13 cellular contexts compared by ENCODE assay signal in the genomic region with DNA sequence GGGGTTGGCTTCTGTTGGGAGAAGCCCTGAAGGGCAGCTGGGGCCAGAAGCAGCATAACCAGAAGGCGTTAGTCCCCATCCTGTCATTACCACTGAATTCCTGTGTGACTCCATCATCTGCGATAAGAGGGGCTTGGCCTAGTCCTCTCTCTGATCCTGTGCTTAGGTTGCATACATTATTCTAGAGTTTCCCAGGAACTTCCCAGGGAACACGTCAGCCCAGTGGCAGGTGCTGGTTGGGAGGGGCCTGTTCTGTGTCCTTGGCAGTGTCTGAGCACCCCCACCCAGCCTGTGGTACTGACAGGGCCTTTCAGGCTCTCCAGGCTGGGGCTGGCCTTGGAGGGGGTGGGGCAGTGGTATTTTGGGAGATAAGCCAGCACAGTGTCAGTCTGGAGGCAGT. TPM values are rescaled to one million over a fixed set of nuclear protein-coding genes. Genes with fewer than 3 reads are reported as not detected.
DNase-seq lines count a peak whose midpoint lies in the region; ATAC-seq and TF ChIP-seq lines count a peak whose summit lies in the region.
"Had no signal": no experiment of that assay in that cellular context is flagged by ENCODE, and none has a peak within 500 bp of the region (broad histone marks: within the 10 kb centered on the region; RNA-seq: fewer than 3 reads in every experiment).

No MANE protein-coding gene starts in this region.

- no CpG with 5 or more reads among the region's 3 CpGs for WGBS in mesendoderm (ENCODE audit: extremely low coverage, insufficient coverage, low lambda C conversion rate)

- no peaks in the 10 kb centered on the region for H3K79me1 ChIP-seq in mesendoderm (ENCODE audit: low read length)

- H3K27me3 ChIP-seq in Caco-2 (replicated peaks; ENCODE audit: control insufficient read depth, insufficient read depth, low read length) (no peaks in the 10 kb centered on the region), fibroblast of lung (ENCODE audit: control insufficient read depth, insufficient read depth, low read length) (no peaks in the 10 kb centered on the region), mesendoderm (ENCODE audit: insufficient read depth, low read length, poor library complexity) (no peaks in the 10 kb centered on the region)
- no peaks in the 10 kb centered on the region for H3K27me3 ChIP-seq in naive thymus-derived CD4-positive, alpha-beta T cell (ENCODE audit: control insufficient read depth in 2 of 2, insufficient read depth in 2 of 2, low read length in 2 of 2)
- no peaks in the 10 kb centered on the region for H3K27me3 ChIP-seq in CD8-positive, alpha-beta memory T cell (ENCODE audit: insufficient read depth, low read length, poor library complexity, severe bottlenecking)

- no peak overlapping the region for H2BK120ac ChIP-seq in mesendoderm (ENCODE audit: low read depth, low read length)

- H3K9ac ChIP-seq in fibroblast of lung (ENCODE audit: insufficient read depth, low read length) (no peak overlapping the region), mesendoderm (ENCODE audit: low read length) (no peak overlapping the region)
- H3K9ac ChIP-seq: KMS-11 had no signal

- TF ChIP-seq CTCF in Caco-2 (IDR thresholded peaks at IDR 0.05; ENCODE audit: insufficient read depth in 1 of 2, low read depth in 1 of 2, low read length in 1 of 2, severe bottlenecking in 1 of 2, unreplicated experiment in 1 of 2) (no peak), fibroblast of lung (conservative IDR thresholded peaks at IDR 0.05 in 1 of 2, IDR thresholded peaks at IDR 0.05 in 1 of 2; ENCODE audit: low read depth in 1 of 2, low read length in 2 of 2) (no peak)

- H3K4me1 ChIP-seq in Caco-2 (peaks cover 16% of the 10 kb centered on the region), fibroblast of lung (ENCODE audit: control insufficient read depth, extremely low read depth, insufficient read depth, low read length) (no peaks in the 10 kb centered on the region), mesendoderm (ENCODE audit: control insufficient read depth, low read depth, low read length) (no peaks in the 10 kb centered on the region)
- H3K4me1 ChIP-seq in naive thymus-derived CD4-positive, alpha-beta T cell (ENCODE audit: control insufficient read depth in 2 of 2, insufficient read depth in 2 of 2, low read length in 2 of 2) = no peaks in the 10 kb centered on the region
- H3K4me1 ChIP-seq in CD8-positive, alpha-beta memory T cell (ENCODE audit: insufficient read depth, low read length) = peaks cover 6% of the 10 kb centered on the region
- H3K4me1 ChIP-seq: HAP-1 had no signal

- DNase-seq in Caco-2 (peak; percentile 45 to 78), LoVo (ENCODE audit: low spot score) (peak; percentile 53), fibroblast of lung (ENCODE audit: low read depth in 2 of 2) (peak; percentile 40 to 93), mesendoderm (peak; percentile 94)
- DNase-seq in naive thymus-derived CD4-positive, alpha-beta T cell = no peak
- no peak for DNase-seq in CD8-positive, alpha-beta memory T cell
- DNase-seq: activated naive CD8-positive, alpha-beta T cell treated with anti-CD3 and anti-CD28 coated beads, Interleukin-2, amount 10 ng/mL, durations not matched to agents 7 days and 5 days; hippocampal formation; NCI-H2171 had no signal

- no peaks in the 10 kb centered on the region for H4K20me1 ChIP-seq in fibroblast of lung (ENCODE audit: control insufficient read depth, extremely low read depth, insufficient read depth, low read length)

- no peaks in the 10 kb centered on the region; the same call in 1 of the 2 replicates for H3K9me3 ChIP-seq in Caco-2
- H3K9me3 ChIP-seq in fibroblast of lung (ENCODE audit: control insufficient read depth, insufficient read depth, low read depth, low read length) = no peaks in the 10 kb centered on the region
- no peaks in the 10 kb centered on the region for H3K9me3 ChIP-seq in naive thymus-derived CD4-positive, alpha-beta T cell (ENCODE audit: control insufficient read depth in 2 of 3, low read length in 3 of 3)
- no peaks in the 10 kb centered on the region for H3K9me3 ChIP-seq in CD8-positive, alpha-beta memory T cell (ENCODE audit: low read length)
- H3K9me3 ChIP-seq: HAP-1 had no signal

- no peak overlapping the region for H2BK5ac ChIP-seq in mesendoderm (ENCODE audit: low read length)

- no peak overlapping the region for H3K4me3 ChIP-seq in Caco-2 (ENCODE audit: low read depth, low read length)
- no peak overlapping the region for H3K4me3 ChIP-seq in fibroblast of lung (replicated peaks in 1 of 4; ENCODE audit: control extremely low read depth in 1 of 4, insufficient read depth in 1 of 4, low read depth in 3 of 4, low read length in 4 of 4)
- no peak overlapping the region for H3K4me3 ChIP-seq in mesendoderm (ENCODE audit: low read length)
- no peak overlapping the region for H3K4me3 ChIP-seq in naive thymus-derived CD4-positive, alpha-beta T cell (ENCODE audit: low read length)
- no peak overlapping the region for H3K4me3 ChIP-seq in CD8-positive, alpha-beta memory T cell (ENCODE audit: low read length)
- H3K4me3 ChIP-seq: HAP-1 had no signal

- H3K79me2 ChIP-seq in fibroblast of lung (ENCODE audit: control insufficient read depth, insufficient read depth, low read length) = no peaks in the 10 kb centered on the region
- H3K79me2 ChIP-seq in mesendoderm (ENCODE audit: control insufficient read depth, insufficient read depth, low read length) = no peaks in the 10 kb centered on the region

- H3K23ac ChIP-seq in mesendoderm (ENCODE audit: low read length) = no peak overlapping the region

- BruUV-seq in Caco-2 (replicated peaks; lab: Mats Ljungman, UMichigan) = no TSS peak

- H3K27ac Mint-ChIP-seq in Caco-2 (ENCODE audit: unreplicated experiment) = peak overlapping the region; percentile 76
- H3K27ac Mint-ChIP-seq in naive thymus-derived CD4-positive, alpha-beta T cell = no peak overlapping the region
- H3K27ac Mint-ChIP-seq in CD8-positive, alpha-beta memory T cell = peak overlapping the region in 1 of 8 donors; percentile 3
- H3K27ac Mint-ChIP-seq: activated naive CD8-positive, alpha-beta T cell treated with anti-CD3 and anti-CD28 coated beads, Interleukin-2, amount 10 ng/mL, durations not matched to agents 7 days and 5 days had no signal

- no peak overlapping the region for H4K8ac ChIP-seq in mesendoderm (ENCODE audit: low read depth, low read length)

- intact Hi-C loops in Caco-2 (cut with micrococcal nuclease; ENCODE audit: unreplicated experiment) = no loop called here
- intact Hi-C loops in naive thymus-derived CD4-positive, alpha-beta T cell (cut with micrococcal nuclease) = no loop called here

- H3K4me2 ChIP-seq in fibroblast of lung (ENCODE audit: extremely low read depth, insufficient read depth, low read length) (no peak overlapping the region), mesendoderm (ENCODE audit: low read length) (no peak overlapping the region)
- H3K4me2 ChIP-seq: KMS-11 had no signal

- no peak overlapping the region for H2AK5ac ChIP-seq in mesendoderm (ENCODE audit: low read length)

- peaks cover 6% of the 10 kb centered on the region for H3K36me3 Mint-ChIP-seq in Caco-2 (ENCODE audit: insufficient read depth, unreplicated experiment)
- H3K36me3 Mint-ChIP-seq in naive thymus-derived CD4-positive, alpha-beta T cell = peaks cover 0 to 1% (median 0%) of the 10 kb centered on the region in 5 donors
- peaks cover 0 to 1% (median 0%) of the 10 kb centered on the region in 3 donors for H3K36me3 Mint-ChIP-seq in CD8-positive, alpha-beta memory T cell
- H3K36me3 Mint-ChIP-seq: activated naive CD8-positive, alpha-beta T cell treated with anti-CD3 and anti-CD28 coated beads, Interleukin-2, amount 10 ng/mL, durations not matched to agents 7 days and 5 days had no signal

- H3K18ac ChIP-seq in mesendoderm (ENCODE audit: low read length) = no peak overlapping the region

- POLR2A ChIA-PET in Caco-2 (lab: Charles Lee) = no interaction called here
- POLR2A ChIA-PET in naive thymus-derived CD4-positive, alpha-beta T cell (lab: Charles Lee) = no interaction called here
- POLR2A ChIA-PET in CD8-positive, alpha-beta memory T cell (lab: Charles Lee) = no interaction called here

- no peaks in the 10 kb centered on the region for H3K27me3 Mint-ChIP-seq in Caco-2 (ENCODE audit: insufficient read depth, unreplicated experiment)
- H3K27me3 Mint-ChIP-seq in naive thymus-derived CD4-positive, alpha-beta T cell = peaks cover 0 to 3% (median 0%) of the 10 kb centered on the region in 5 donors
- H3K27me3 Mint-ChIP-seq in CD8-positive, alpha-beta memory T cell = peaks cover 1 to 4% of the 10 kb centered on the region in 2 donors

- no peak overlapping the region for H4K5ac ChIP-seq in mesendoderm (ENCODE audit: low read length)

- no peak overlapping the region for H3K4me3 Mint-ChIP-seq in Caco-2 (ENCODE audit: unreplicated experiment)
- no peak overlapping the region for H3K4me3 Mint-ChIP-seq in naive thymus-derived CD4-positive, alpha-beta T cell
- no peak overlapping the region for H3K4me3 Mint-ChIP-seq in CD8-positive, alpha-beta memory T cell
- H3K4me3 Mint-ChIP-seq: activated naive CD8-positive, alpha-beta T cell treated with anti-CD3 and anti-CD28 coated beads, Interleukin-2, amount 10 ng/mL, durations not matched to agents 7 days and 5 days had no signal

- no peak overlapping the region for H3K4ac ChIP-seq in mesendoderm (ENCODE audit: low read depth, low read length)

- CTCF ChIA-PET in Caco-2 (lab: Charles Lee) = interaction anchor here (0.6 kb wide), 1 partner anchor 155 kb away, joined by 3 read pairs; no protein-coding TSS in a partner anchor
- CTCF ChIA-PET in naive thymus-derived CD4-positive, alpha-beta T cell (lab: Charles Lee) = no interaction called here
- CTCF ChIA-PET in CD8-positive, alpha-beta memory T cell (lab: Charles Lee) = no interaction called here

- H3K4me1 Mint-ChIP-seq in Caco-2 (ENCODE audit: low read depth, unreplicated experiment) = peaks cover 9% of the 10 kb centered on the region
- peaks cover 8 to 13% (median 10%) of the 10 kb centered on the region in 7 donors for H3K4me1 Mint-ChIP-seq in naive thymus-derived CD4-positive, alpha-beta T cell
- H3K4me1 Mint-ChIP-seq in CD8-positive, alpha-beta memory T cell = peaks cover 6 to 17% (median 15%) of the 10 kb centered on the region in 3 donors

- H3K9me3 Mint-ChIP-seq in Caco-2 (ENCODE audit: unreplicated experiment) = no peaks in the 10 kb centered on the region
- H3K9me3 Mint-ChIP-seq in naive thymus-derived CD4-positive, alpha-beta T cell = peaks cover 0 to 13% (median 3%) of the 10 kb centered on the region in 11 donors
- peaks cover 0 to 2% (median 0%) of the 10 kb centered on the region in 5 donors for H3K9me3 Mint-ChIP-seq in CD8-positive, alpha-beta memory T cell
- H3K9me3 Mint-ChIP-seq: activated naive CD8-positive, alpha-beta T cell treated with anti-CD3 and anti-CD28 coated beads, Interleukin-2, amount 10 ng/mL, durations not matched to agents 7 days and 5 days had no signal

- H3K56ac ChIP-seq in mesendoderm (ENCODE audit: low read length) = no peak overlapping the region

- H3K36me3 ChIP-seq in Caco-2 (ENCODE audit: control insufficient read depth, insufficient read depth, low read length) (no peaks in the 10 kb centered on the region), fibroblast of lung (ENCODE audit: control insufficient read depth, insufficient read depth, low read length) (no peaks in the 10 kb centered on the region), mesendoderm (ENCODE audit: control insufficient read depth, insufficient read depth, low read length) (no peaks in the 10 kb centered on the region)
- no peaks in the 10 kb centered on the region for H3K36me3 ChIP-seq in naive thymus-derived CD4-positive, alpha-beta T cell (ENCODE audit: control insufficient read depth in 2 of 3, insufficient read depth in 3 of 3, low read length in 3 of 3)
- H3K36me3 ChIP-seq in CD8-positive, alpha-beta memory T cell (ENCODE audit: insufficient read depth, low read length) = no peaks in the 10 kb centered on the region
- H3K36me3 ChIP-seq: HAP-1 had no signal

- no peak overlapping the region for H2AFZ ChIP-seq in fibroblast of lung (ENCODE audit: low read length)

- H3K27ac ChIP-seq in fibroblast of lung (ENCODE audit: insufficient read depth, low read length) (no peak overlapping the region), mesendoderm (ENCODE audit: low read depth, low read length) (no peak overlapping the region)
- no peak overlapping the region for H3K27ac ChIP-seq in naive thymus-derived CD4-positive, alpha-beta T cell (ENCODE audit: low read depth, low read length)
- H3K27ac ChIP-seq in CD8-positive, alpha-beta memory T cell (ENCODE audit: low read depth, low read length) = no peak overlapping the region
- H3K27ac ChIP-seq: KMS-11 had no signal

- no peak overlapping the region for H2BK15ac ChIP-seq in mesendoderm (replicated peaks; ENCODE audit: low read depth)

- ATAC-seq in GM21423 (IDR thresholded peaks at IDR 0.05; ENCODE audit: unreplicated experiment) (no peak), GM21447 (IDR thresholded peaks at IDR 0.05; ENCODE audit: unreplicated experiment) (no peak)
- ATAC-seq in naive thymus-derived CD4-positive, alpha-beta T cell = no peak

RNA-seq across cellular contexts. Expression of gene TOGARAM2, which starts 4.5 kb away (rescaled TPM):
- total RNA-seq in Caco-2 (2022) (0.61 and 1.3 TPM in 2 replicates), fibroblast of lung (0.26 and 0.33 TPM in 2 replicates)
- 0.09 and 0.15 TPM in 2 replicates for polyA plus RNA-seq in fibroblast of lung
- 0.02 and 0.15 TPM in 2 replicates for polyA plus RNA-seq in fibroblast of lung (2012)
- polyA minus RNA-seq in fibroblast of lung (ENCODE audit: low replicate concordance) = not detected in 2 replicates
- polyA plus RNA-seq in mesendoderm (2013, experiment 1 of 2) = 0.17 TPM
- 0.24 TPM for polyA plus RNA-seq in mesendoderm (2013, experiment 2 of 2)
- total RNA-seq in naive thymus-derived CD4-positive, alpha-beta T cell = 1 to 10 TPM in 4 of 5 experiments, under 1 TPM in 1; 0.97 to 4.9 (median 1.6) TPM
- polyA plus RNA-seq in naive thymus-derived CD4-positive, alpha-beta T cell = under 1 TPM in 1 of 2 donors, not detected in 1; 0.58 TPM
- total RNA-seq in CD8-positive, alpha-beta memory T cell = 1 to 10 TPM; 5.0 to 5.2 TPM
- 2.5 TPM for polyA plus RNA-seq in CD8-positive, alpha-beta memory T cell

Comparison
In these comparisons a context has a peak if more than half of its experiments do, and no peak if none do; other contexts are left out.
1. DNase-seq: peak in Caco-2 (2 of 2), LoVo (single experiment), fibroblast of lung (2 of 2) and mesendoderm (single experiment); none in naive thymus-derived CD4-positive, alpha-beta T cell (0 of 9) and CD8-positive, alpha-beta memory T cell (0 of 5).